In genomic region chr10:68938884-68939283, GRCh38 we compare ENCODE assay signal across 1 cellular context.
TF ChIP-seq lines count a peak whose summit lies in the region.

No MANE protein-coding gene starts in this region.

TF ChIP-seq in K562, 482 proteins besides CTCF, POLR2A, EP300 and RAD21:
- TF ChIP-seq CEBPB (tag; IDR thresholded peaks at IDR 0.05) (peak; percentile 19; the same call in 1 of the 2 replicates), CEBPG (CRISPR knock-in tag; IDR thresholded peaks at IDR 0.05) (no peak), CEBPG (tag; conservative IDR thresholded peaks at IDR 0.05 in 1 of 2, IDR thresholded peaks at IDR 0.05 in 1 of 2) (peak; percentile 24 to 33; a peak in 1 of 4 replicates), MAFF (IDR thresholded peaks at IDR 0.05; ENCODE audit: low read length) (no peak)
